8 cellular contexts compared by ENCODE assay signal in genomic region chr2:58047373-58047674, GRCh38. TPM values are rescaled to one million over a fixed set of nuclear protein-coding genes. Genes with fewer than 3 reads are reported as not detected.
DNase-seq lines count a peak whose midpoint lies in the region; ATAC-seq and TF ChIP-seq lines count a peak whose summit lies in the region.

No MANE protein-coding gene starts in this region.

- H3K79me2 ChIP-seq in GM23248 (ENCODE audit: insufficient read depth), result peaks cover 27% of the 10 kb centered on the region

- H3K4me3 Mint-ChIP-seq in MCF 10A (ENCODE audit: unreplicated experiment) (peak overlapping the region; percentile 86), mesothelial cell of epicardium (peak overlapping the region; percentile 84)

- no peaks in the 10 kb centered on the region for H4K20me1 ChIP-seq in GM23248 (ENCODE audit: insufficient read depth)

- H3K27ac Mint-ChIP-seq in MCF 10A (ENCODE audit: low read depth, unreplicated experiment) (peak overlapping the region; percentile 90), mesothelial cell of epicardium (peak overlapping the region; percentile 97)

- H3K36me3 Mint-ChIP-seq in MCF 10A (ENCODE audit: insufficient read depth, unreplicated experiment), result peaks cover 10% of the 10 kb centered on the region
- H3K36me3 Mint-ChIP-seq in mesothelial cell of epicardium, result peaks cover 5% of the 10 kb centered on the region

- H3K9me3 ChIP-seq in GM23248 (ENCODE audit: low read depth), result no peaks in the 10 kb centered on the region

- H3K27me3 ChIP-seq in GM23248 (replicated peaks; ENCODE audit: insufficient read depth), result no peaks in the 10 kb centered on the region

- H3K9me3 Mint-ChIP-seq in MCF 10A (ENCODE audit: unreplicated experiment) (no peaks in the 10 kb centered on the region), mesothelial cell of epicardium (no peaks in the 10 kb centered on the region)

- H3K4me1 Mint-ChIP-seq in MCF 10A (ENCODE audit: insufficient read depth, unreplicated experiment) (peaks cover 18% of the 10 kb centered on the region), mesothelial cell of epicardium (peaks cover 41% of the 10 kb centered on the region)

- intact Hi-C loops in MCF 10A (cut with micrococcal nuclease), result loop anchor here (2.0 to 5.0 kb wide), 3 partner anchors 61 to 400 kb away; no protein-coding TSS in a partner anchor

- no peak for DNase-seq in GM23248
- DNase-seq in KG1 (lab: John Stamatoyannopoulos, UW), result peak; percentile 81
- DNase-seq in MCF 10A (ENCODE audit: unreplicated experiment), result no peak
- DNase-seq in mesothelial cell of epicardium (ENCODE audit: low spot score in 2 of 2, unreplicated experiment in 2 of 2), result no peak
- DNase-seq in stimulated activated CD4-positive, alpha-beta T cell treated with anti-CD3 and anti-CD28 coated beads, Interleukin-12 subunit alpha, Interleukin-12 subunit beta, amount 100 ng/mL, for 4 hours, result no peak
- no peak for DNase-seq in foreskin melanocyte
- no peak for DNase-seq in GDM1 (lab: John Stamatoyannopoulos, UW)

- H2AFZ ChIP-seq in GM23248, result peak overlapping the region; percentile 99

- peak overlapping the region; percentile 94 for H3K9ac ChIP-seq in GM23248

- peaks cover 21% of the 10 kb centered on the region for H3K4me1 ChIP-seq in GM23248 (ENCODE audit: insufficient read depth)

- H3K9me2 ChIP-seq in GM23248 (ENCODE audit: insufficient read depth), result no peaks in the 10 kb centered on the region

- BruUV-seq in MCF 10A (replicated peaks; lab: Mats Ljungman, UMichigan), result no TSS peak

- H3K36me3 ChIP-seq in GM23248 (ENCODE audit: low read depth), result peaks cover 4% of the 10 kb centered on the region; the same call in 1 of the 2 replicates

- peak overlapping the region; percentile 79 for H3K27ac ChIP-seq in GM23248

- in situ Hi-C loops in GM23248 (cut with MboI), result no loop called here

- TF ChIP-seq CTCF in MCF 10A (IDR thresholded peaks at IDR 0.05; ENCODE audit: unreplicated experiment) (no peak), mesothelial cell of epicardium (IDR thresholded peaks at IDR 0.05; ENCODE audit: unreplicated experiment) (no peak)

- peak; percentile 23 for ATAC-seq in GM18499 (IDR thresholded peaks at IDR 0.05; ENCODE audit: insufficient read depth, unreplicated experiment)

- H3K4me3 ChIP-seq in GM23248, result peak overlapping the region; percentile 90

- 1 to 2% methylated on average over 8 of the region's 8 CpGs for WGBS in GM23248 (ENCODE audit: low coverage in 1 of 2, low lambda C conversion rate in 2 of 2, missing lambda C conversion rate in 2 of 2), 2 experiments

- CTCF ChIA-PET in MCF 10A (lab: Yijun Ruan, JAX), result no interaction called here

- POLR2A ChIA-PET in MCF 10A (lab: Yijun Ruan, JAX), result interaction anchor here (0.6 to 2.2 kb wide), 10 partner anchors 10 to 381 kb away, joined by 3 to 29 read pairs (median 4); partner anchors contain the start of gene FANCL

- peak overlapping the region; percentile 86 for H3K4me2 ChIP-seq in GM23248 (ENCODE audit: unreplicated experiment)

- H3K27me3 Mint-ChIP-seq in MCF 10A (ENCODE audit: insufficient read depth, unreplicated experiment) (no peaks in the 10 kb centered on the region), mesothelial cell of epicardium (ENCODE audit: low read depth) (no peaks in the 10 kb centered on the region)

- peaks cover 13% of the 10 kb centered on the region; the same call in 1 of the 2 replicates for H3F3A ChIP-seq in GM23248 (ENCODE audit: insufficient read depth)

RNA-seq across cellular contexts. Expression of gene VRK2, which starts 0.7 kb away (rescaled TPM):
- total RNA-seq in GM23248 (2014; rRNA removed; shearing (Covaris generic)), result 14.4 and 22.4 TPM in 2 replicates
- 21.7 and 24.2 TPM in 2 replicates for polyA plus RNA-seq in GM23248 (2016; fragmentation: Nextera tagmentation; extraction: Ambion mirVana)
- total RNA-seq in MCF 10A (2022) (44.6 and 52.7 TPM in 2 replicates), mesothelial cell of epicardium (22.9 to 25.3 TPM (median 24.9 TPM) in 3 replicates)
